Comparison of ENCODE assay signal across 8 cellular contexts in genomic region chr12:44972746-44973421, GRCh38.
DNase-seq lines count a peak whose midpoint lies in the region; ATAC-seq and TF ChIP-seq lines count a peak whose summit lies in the region.

No MANE protein-coding gene starts in this region.

- H3K4me3 Mint-ChIP-seq in activated naive CD8-positive, alpha-beta T cell treated with anti-CD3 and anti-CD28 coated beads, Interleukin-2, amount 50 U/mL, for 24 hours, result no peak overlapping the region

- H2AFZ ChIP-seq in neuronal stem cell (ENCODE audit: low read length), result no peak overlapping the region

- H3K4me2 ChIP-seq in neuronal stem cell (ENCODE audit: insufficient read depth, low read length, poor library complexity, severe bottlenecking), result no peak overlapping the region

- H3K27ac Mint-ChIP-seq in activated naive CD8-positive, alpha-beta T cell treated with anti-CD3 and anti-CD28 coated beads, Interleukin-2, amount 50 U/mL, for 24 hours, result no peak overlapping the region

- H3K9me3 ChIP-seq in cardiac muscle cell (ENCODE audit: low read depth), result no peaks in the 10 kb centered on the region
- no peaks in the 10 kb centered on the region for H3K9me3 ChIP-seq in neuronal stem cell (replicated peaks in 1 of 2; ENCODE audit: control insufficient read depth in 2 of 2, insufficient read depth in 1 of 2, low read depth in 1 of 2, low read length in 2 of 2)

- no peak overlapping the region for H4K8ac ChIP-seq in neuronal stem cell (ENCODE audit: low read depth, low read length)

- intact Hi-C loops in left cardiac atrium (cut with DNase I), result loop anchor here in 1 of 2 donors (10.0 kb wide), 1 partner anchor 152 kb away; no protein-coding TSS in a partner anchor

- no peak overlapping the region for H3K9ac ChIP-seq in neuronal stem cell (ENCODE audit: low read depth, low read length, poor library complexity)

- H3K27me3 ChIP-seq in cardiac muscle cell, result no peaks in the 10 kb centered on the region
- H3K27me3 ChIP-seq in neuronal stem cell (ENCODE audit: control insufficient read depth in 3 of 3, insufficient read depth in 3 of 3, low read depth in 1 of 3, low read length in 3 of 3), result no peaks in the 10 kb centered on the region

- H2BK12ac ChIP-seq in neuronal stem cell (ENCODE audit: low read length), result no peak overlapping the region

- H3K36me3 ChIP-seq in cardiac muscle cell (no peaks in the 10 kb centered on the region), neuronal stem cell (replicated peaks in 1 of 2; ENCODE audit: control insufficient read depth in 2 of 2, insufficient read depth in 2 of 2, low read length in 2 of 2) (no peaks in the 10 kb centered on the region)

- H3K18ac ChIP-seq in neuronal stem cell (ENCODE audit: low read length), result no peak overlapping the region

- ATAC-seq in left cardiac atrium (no peak), GM21381 (IDR thresholded peaks at IDR 0.05; ENCODE audit: unreplicated experiment) (no peak)
- ATAC-seq in activated naive CD8-positive, alpha-beta T cell treated with anti-CD3 and anti-CD28 coated beads, Interleukin-2, amount 50 U/mL, for 24 hours, result no peak

- H3K27ac ChIP-seq in cardiac muscle cell (no peak overlapping the region), neuronal stem cell (replicated peaks; ENCODE audit: low read length) (no peak overlapping the region)

- H3K4ac ChIP-seq in neuronal stem cell (ENCODE audit: low read length), result no peak overlapping the region

- H4K91ac ChIP-seq in neuronal stem cell (ENCODE audit: low read depth, low read length, poor library complexity), result no peak overlapping the region

- H3K36me3 Mint-ChIP-seq in activated naive CD8-positive, alpha-beta T cell treated with anti-CD3 and anti-CD28 coated beads, Interleukin-2, amount 50 U/mL, for 24 hours (ENCODE audit: low read depth), result no peaks in the 10 kb centered on the region

- no peaks in the 10 kb centered on the region for H3K27me3 Mint-ChIP-seq in activated naive CD8-positive, alpha-beta T cell treated with anti-CD3 and anti-CD28 coated beads, Interleukin-2, amount 50 U/mL, for 24 hours

- TF ChIP-seq CTCF in cardiac muscle cell (IDR thresholded peaks at IDR 0.05; ENCODE audit: low read depth, low read length), result peak; percentile 49

- H3K4me1 ChIP-seq in cardiac muscle cell (ENCODE audit: low read depth), result no peaks in the 10 kb centered on the region
- H3K4me1 ChIP-seq in neuronal stem cell (ENCODE audit: control insufficient read depth in 2 of 2, insufficient read depth in 1 of 2, low read depth in 1 of 2, low read length in 2 of 2), result no peaks in the 10 kb centered on the region

- H3K23ac ChIP-seq in neuronal stem cell (ENCODE audit: low read depth, low read length, poor library complexity), result no peak overlapping the region

- no CpG with 5 or more reads among the region's 2 CpGs for WGBS in neuronal stem cell (ENCODE audit: extremely low coverage in 2 of 2, insufficient read length in 2 of 2, insufficient replicate concordance in 1 of 2), 2 donors

- no peak overlapping the region for H3K4me3 ChIP-seq in cardiac muscle cell
- no peak overlapping the region for H3K4me3 ChIP-seq in neuronal stem cell (ENCODE audit: low read length in 2 of 2)

- no peak overlapping the region for H2AK5ac ChIP-seq in neuronal stem cell (ENCODE audit: low read depth, low read length)

- no peak overlapping the region for H2BK5ac ChIP-seq in neuronal stem cell (ENCODE audit: low read length)

- H3K4me1 Mint-ChIP-seq in activated naive CD8-positive, alpha-beta T cell treated with anti-CD3 and anti-CD28 coated beads, Interleukin-2, amount 50 U/mL, for 24 hours, result peaks cover 5% of the 10 kb centered on the region

- H3K79me1 ChIP-seq in neuronal stem cell (ENCODE audit: low read depth, low read length), result no peaks in the 10 kb centered on the region

- H2BK120ac ChIP-seq in neuronal stem cell (ENCODE audit: low read depth, low read length), result no peak overlapping the region

- no peak overlapping the region for H3K14ac ChIP-seq in neuronal stem cell (ENCODE audit: low read length)

- no peak overlapping the region for H2BK15ac ChIP-seq in neuronal stem cell (ENCODE audit: low read length)

- DNase-seq in cardiac muscle cell (ENCODE audit: low read depth in 1 of 2, low spot score in 1 of 2) (peak; percentile 11 to 39), left cardiac atrium (no peak), HPDE6-E6E7 (ENCODE audit: extremely low spot score) (peak; percentile 4), neuronal stem cell (ENCODE audit: low spot score) (peak; percentile 33), NCI-H2227 treated with DMSO at 0.1 percent for 48 hours (lab: John Stamatoyannopoulos, UW) (no peak)
- DNase-seq in activated naive CD8-positive, alpha-beta T cell treated with anti-CD3 and anti-CD28 coated beads, Interleukin-2, amount 50 U/mL, for 24 hours, result peak; percentile 4
- DNase-seq in stimulated activated CD4-positive, alpha-beta T cell treated with anti-CD3 and anti-CD28 coated beads, Interleukin-4, amount 100 ng/mL, for 24 hours, result no peak

- H3K9me3 Mint-ChIP-seq in activated naive CD8-positive, alpha-beta T cell treated with anti-CD3 and anti-CD28 coated beads, Interleukin-2, amount 50 U/mL, for 24 hours, result no peaks in the 10 kb centered on the region

Comparison
In these comparisons a context has a peak if more than half of its experiments do, and no peak if none do; other contexts are left out.
1. DNase-seq: peak in cardiac muscle cell (2 of 2), HPDE6-E6E7 (single experiment), activated naive CD8-positive, alpha-beta T cell treated with anti-CD3 and anti-CD28 coated beads, Interleukin-2, amount 50 U/mL, for 24 hours (single experiment) and neuronal stem cell (single experiment); none in left cardiac atrium (single experiment), stimulated activated CD4-positive, alpha-beta T cell treated with anti-CD3 and anti-CD28 coated beads, Interleukin-4, amount 100 ng/mL, for 24 hours (single experiment) and NCI-H2227 treated with DMSO at 0.1 percent for 48 hours (single experiment).